ENCODE assay signal across 1 cellular context in the genomic region with DNA sequence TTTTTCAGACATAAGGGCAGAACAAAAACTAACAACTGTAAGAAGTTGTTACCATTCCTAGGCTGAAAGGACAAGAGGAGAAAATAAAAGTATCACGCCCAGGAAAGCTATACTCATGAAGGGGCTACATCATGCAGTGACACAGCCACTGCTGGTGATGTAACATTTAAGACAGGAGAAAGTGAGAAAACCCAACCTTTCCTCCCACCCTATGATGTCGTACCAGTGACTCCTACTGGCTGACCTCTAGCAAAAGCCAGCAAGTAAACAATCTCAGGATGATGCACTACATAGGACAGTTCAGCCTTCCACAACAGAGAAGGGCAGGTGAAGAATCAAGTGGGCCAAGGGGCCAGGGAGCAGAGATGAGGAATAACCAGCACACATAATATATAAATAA.
TF ChIP-seq lines count a peak whose summit lies in the region.

No MANE protein-coding gene starts in this region.

TF ChIP-seq in GM12878, 131 proteins besides CTCF, POLR2A, EP300 and RAD21:
- TF ChIP-seq EED (IDR thresholded peaks at IDR 0.05; ENCODE audit: low read depth): no peak
- TF ChIP-seq NR2F1 (conservative IDR thresholded peaks at IDR 0.05): no peak
- TF ChIP-seq SMARCA5 (IDR thresholded peaks at IDR 0.05): no peak
- TF ChIP-seq SP1 (IDR thresholded peaks at IDR 0.05; ENCODE audit: low read depth, low read length): no peak
- no peak for TF ChIP-seq ATF7 (IDR thresholded peaks at IDR 0.05; ENCODE audit: low read depth)
- TF ChIP-seq SIX5 (IDR thresholded peaks at IDR 0.05; ENCODE audit: low read depth, low read length, severe bottlenecking): no peak
- TF ChIP-seq, protein P1, sequence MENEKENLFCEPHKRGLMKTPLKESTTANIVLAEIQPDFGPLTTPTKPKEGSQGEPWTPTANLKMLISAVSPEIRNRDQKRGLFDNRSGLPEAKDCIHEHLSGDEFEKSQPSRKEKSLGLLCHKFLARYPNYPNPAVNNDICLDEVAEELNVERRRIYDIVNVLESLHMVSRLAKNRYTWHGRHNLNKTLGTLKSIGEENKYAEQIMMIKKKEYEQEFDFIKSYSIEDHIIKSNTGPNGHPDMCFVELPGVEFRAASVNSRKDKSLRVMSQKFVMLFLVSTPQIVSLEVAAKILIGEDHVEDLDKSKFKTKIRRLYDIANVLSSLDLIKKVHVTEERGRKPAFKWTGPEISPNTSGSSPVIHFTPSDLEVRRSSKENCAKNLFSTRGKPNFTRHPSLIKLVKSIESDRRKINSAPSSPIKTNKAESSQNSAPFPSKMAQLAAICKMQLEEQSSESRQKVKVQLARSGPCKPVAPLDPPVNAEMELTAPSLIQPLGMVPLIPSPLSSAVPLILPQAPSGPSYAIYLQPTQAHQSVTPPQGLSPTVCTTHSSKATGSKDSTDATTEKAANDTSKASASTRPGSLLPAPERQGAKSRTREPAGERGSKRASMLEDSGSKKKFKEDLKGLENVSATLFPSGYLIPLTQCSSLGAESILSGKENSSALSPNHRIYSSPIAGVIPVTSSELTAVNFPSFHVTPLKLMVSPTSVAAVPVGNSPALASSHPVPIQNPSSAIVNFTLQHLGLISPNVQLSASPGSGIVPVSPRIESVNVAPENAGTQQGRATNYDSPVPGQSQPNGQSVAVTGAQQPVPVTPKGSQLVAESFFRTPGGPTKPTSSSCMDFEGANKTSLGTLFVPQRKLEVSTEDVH (IDR thresholded peaks at IDR 0.05; ENCODE audit: low read depth, partially characterized antibody): no peak
- no peak for TF ChIP-seq TCF3 (IDR thresholded peaks at IDR 0.05; ENCODE audit: borderline replicate concordance, insufficient read depth, low read depth, low read length)
- no peak for TF ChIP-seq IKZF2 (IDR thresholded peaks at IDR 0.05)
- no peak for TF ChIP-seq YY1 (IDR thresholded peaks at IDR 0.05; ENCODE audit: low read depth, low read length)
- TF ChIP-seq, protein P2, sequence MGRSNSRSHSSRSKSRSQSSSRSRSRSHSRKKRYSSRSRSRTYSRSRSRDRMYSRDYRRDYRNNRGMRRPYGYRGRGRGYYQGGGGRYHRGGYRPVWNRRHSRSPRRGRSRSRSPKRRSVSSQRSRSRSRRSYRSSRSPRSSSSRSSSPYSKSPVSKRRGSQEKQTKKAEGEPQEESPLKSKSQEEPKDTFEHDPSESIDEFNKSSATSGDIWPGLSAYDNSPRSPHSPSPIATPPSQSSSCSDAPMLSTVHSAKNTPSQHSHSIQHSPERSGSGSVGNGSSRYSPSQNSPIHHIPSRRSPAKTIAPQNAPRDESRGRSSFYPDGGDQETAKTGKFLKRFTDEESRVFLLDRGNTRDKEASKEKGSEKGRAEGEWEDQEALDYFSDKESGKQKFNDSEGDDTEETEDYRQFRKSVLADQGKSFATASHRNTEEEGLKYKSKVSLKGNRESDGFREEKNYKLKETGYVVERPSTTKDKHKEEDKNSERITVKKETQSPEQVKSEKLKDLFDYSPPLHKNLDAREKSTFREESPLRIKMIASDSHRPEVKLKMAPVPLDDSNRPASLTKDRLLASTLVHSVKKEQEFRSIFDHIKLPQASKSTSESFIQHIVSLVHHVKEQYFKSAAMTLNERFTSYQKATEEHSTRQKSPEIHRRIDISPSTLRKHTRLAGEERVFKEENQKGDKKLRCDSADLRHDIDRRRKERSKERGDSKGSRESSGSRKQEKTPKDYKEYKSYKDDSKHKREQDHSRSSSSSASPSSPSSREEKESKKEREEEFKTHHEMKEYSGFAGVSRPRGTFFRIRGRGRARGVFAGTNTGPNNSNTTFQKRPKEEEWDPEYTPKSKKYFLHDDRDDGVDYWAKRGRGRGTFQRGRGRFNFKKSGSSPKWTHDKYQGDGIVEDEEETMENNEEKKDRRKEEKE (IDR thresholded peaks at IDR 0.05): no peak
- no peak for TF ChIP-seq RAD51 (IDR thresholded peaks at IDR 0.05)
- no peak for TF ChIP-seq IKZF1 (conservative IDR thresholded peaks at IDR 0.05)
- no peak for TF ChIP-seq GABPA (IDR thresholded peaks at IDR 0.05; ENCODE audit: low read depth)
- no peak for TF ChIP-seq RB1 (IDR thresholded peaks at IDR 0.05; ENCODE audit: borderline replicate concordance)
- TF ChIP-seq EZH2 (IDR thresholded peaks at IDR 0.05; ENCODE audit: borderline replicate concordance, control insufficient read depth, low read depth, low read length): no peak
- TF ChIP-seq RFX5 (IDR thresholded peaks at IDR 0.05; ENCODE audit: low read depth, low read length): no peak
- TF ChIP-seq STAT1 (conservative IDR thresholded peaks at IDR 0.05): no peak
- no peak for TF ChIP-seq MYC (IDR thresholded peaks at IDR 0.05; ENCODE audit: insufficient read depth, insufficient read length, insufficient replicate concordance, low read length, severe bottlenecking)
- TF ChIP-seq JUNB (IDR thresholded peaks at IDR 0.05): no peak
